2 cellular contexts compared by ENCODE assay signal in genomic region chr6:47084530-47084929, GRCh38.
TF ChIP-seq lines count a peak whose summit lies in the region.

No MANE protein-coding gene starts in this region.

TF ChIP-seq in GM23338, 12 proteins besides CTCF, POLR2A, EP300 and RAD21:
- no peak for TF ChIP-seq ETS1 (IDR thresholded peaks at IDR 0.05)
- TF ChIP-seq ZNF462 (CRISPR knock-in tag; IDR thresholded peaks at IDR 0.05): no peak
- TF ChIP-seq STAT1 (IDR thresholded peaks at IDR 0.05; ENCODE audit: unreplicated experiment): no peak
- no peak for TF ChIP-seq NANOG (IDR thresholded peaks at IDR 0.05; ENCODE audit: borderline replicate concordance)
- no peak for TF ChIP-seq CREB1 (CRISPR knock-in tag; IDR thresholded peaks at IDR 0.05; ENCODE audit: low read depth)
- TF ChIP-seq POLR2AphosphoS5 (IDR thresholded peaks at IDR 0.05; ENCODE audit: low read depth): no peak
- TF ChIP-seq JUNB (IDR thresholded peaks at IDR 0.05; ENCODE audit: unreplicated experiment): no peak
- TF ChIP-seq EZH2phosphoT487 (IDR thresholded peaks at IDR 0.05; ENCODE audit: unreplicated experiment): no peak
- TF ChIP-seq ZNF114 (CRISPR knock-in tag; IDR thresholded peaks at IDR 0.05): no peak

TF ChIP-seq in H1, 55 proteins besides CTCF, POLR2A, EP300 and RAD21:
- TF ChIP-seq NRF1 (IDR thresholded peaks at IDR 0.05; ENCODE audit: low read depth, low read length) (no peak), GABPA (IDR thresholded peaks at IDR 0.05; ENCODE audit: borderline replicate concordance, insufficient read depth, low read length) (no peak), SIX5 (IDR thresholded peaks at IDR 0.05; ENCODE audit: low read depth, low read length) (no peak), TEAD4 (IDR thresholded peaks at IDR 0.05; ENCODE audit: low read depth, low read length) (no peak), SRF (IDR thresholded peaks at IDR 0.05; ENCODE audit: low read depth, low read length) (no peak), MAFK (IDR thresholded peaks at IDR 0.05; ENCODE audit: low read depth, low read length) (no peak), CHD1 (IDR thresholded peaks at IDR 0.05; ENCODE audit: low read depth, low read length) (no peak)
